In the genomic region with DNA sequence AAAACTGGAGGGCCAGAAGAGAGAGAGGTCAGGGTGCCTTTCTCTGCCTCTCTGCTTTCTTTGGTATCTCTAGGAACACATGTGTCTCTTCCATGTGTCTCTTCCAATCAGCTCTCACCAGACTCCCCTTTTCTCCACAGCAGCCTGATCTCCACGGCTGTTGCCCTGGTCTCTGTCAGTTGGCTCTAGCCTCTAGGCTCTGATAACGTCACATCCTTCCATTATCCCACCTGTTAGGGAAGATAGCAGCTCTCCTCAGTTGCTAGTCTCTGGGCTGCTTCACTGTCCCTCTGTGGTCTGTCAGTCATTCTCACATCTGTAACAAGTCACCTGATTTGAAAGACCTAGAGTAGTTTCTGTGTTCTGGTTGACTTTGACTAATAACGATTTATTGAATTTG, we compare ENCODE assay signal across 23 cellular contexts.
"Had no signal": no experiment of that assay in that cellular context is flagged by ENCODE, and none has a peak within 500 bp of the region (broad histone marks: within the 10 kb centered on the region; RNA-seq: fewer than 3 reads in every experiment).

No MANE protein-coding gene starts in this region.

- H3K4me3 ChIP-seq: esophagus squamous epithelium, gastroesophageal sphincter, lung, neural progenitor cell, ovary, right atrium auricular region, sigmoid colon, skin epidermis, stomach had no signal

- H3K27me3 ChIP-seq: esophagus squamous epithelium, gastroesophageal sphincter, neural progenitor cell, ovary, right atrium auricular region, sigmoid colon, stomach had no signal

- H3K9ac ChIP-seq: neural progenitor cell had no signal

- DNase-seq: effector memory CD8-positive, alpha-beta T cell; esophagus squamous epithelium; foreskin fibroblast; glutamatergic neuron; left colon; left ventricle myocardium superior; mesendoderm; naive thymus-derived CD8-positive, alpha-beta T cell; nucleus accumbens; ovary; sigmoid colon; stimulated activated CD4-positive, alpha-beta T cell treated with anti-CD3 and anti-CD28 coated beads, Interleukin-2, amount 100 ng/mL, for 24 hours; stimulated activated CD4-positive, alpha-beta T cell treated with anti-CD3 and anti-CD28 coated beads, Interleukin-4, amount 100 ng/mL, for 4 hours; stimulated activated naive B cell treated with anti-CD40 and anti-IgM and Interleukin-4, amounts not matched to agents 10 μg/mL and 1 μg/mL and 100 μg/mL, for 72 hours; stomach; substantia nigra; trophoblast cell had no signal

- H3K9me3 ChIP-seq: ovary had no signal

- H3K4me2 ChIP-seq: neural progenitor cell had no signal

- ATAC-seq: effector memory CD8-positive, alpha-beta T cell; gastroesophageal sphincter; left colon; left ventricle myocardium superior; naive thymus-derived CD8-positive, alpha-beta T cell; stimulated activated naive B cell treated with anti-CD40 and anti-IgM and Interleukin-4, amounts not matched to agents 10 μg/mL and 1 μg/mL and 100 μg/mL, for 72 hours had no signal

- H3K27ac ChIP-seq: epithelial cell of prostate, esophagus squamous epithelium, gastroesophageal sphincter, neural progenitor cell, ovary, right atrium auricular region, sigmoid colon, skin epidermis, stomach had no signal

- H3K4me1 ChIP-seq: sigmoid colon had no signal

- H3K36me3 ChIP-seq: esophagus squamous epithelium, gastroesophageal sphincter, neural progenitor cell, ovary, right atrium auricular region, sigmoid colon, stomach had no signal

- H2AFZ ChIP-seq: neural progenitor cell had no signal
